8 cellular contexts compared by ENCODE assay signal in genomic region chrX:155086202-155086840, GRCh38. TPM values are rescaled to one million over a fixed set of nuclear protein-coding genes. Genes with fewer than 3 reads are reported as not detected.
DNase-seq lines count a peak whose midpoint lies in the region; ATAC-seq and TF ChIP-seq lines count a peak whose summit lies in the region.

No MANE protein-coding gene starts in this region.

- WGBS in adrenal gland, 4 donors: 73 to 86% (median 82%) methylated on average over 18 to 24 of the region's 24 CpGs
- 80 to 81% methylated on average over 24 of the region's 24 CpGs for WGBS in tibial nerve, 2 donors

- intact Hi-C loops in Panc1 (cut with micrococcal nuclease; ENCODE audit: unreplicated experiment): no loop called here
- intact Hi-C loops in adrenal gland (cut with DNase I): no loop called here

- in situ Hi-C loops in Panc1 (cut with HindIII; ENCODE audit: low pct_unique_long_range_greater_than_20kb, low sequenced_read_pairs): no loop called here
- in situ Hi-C loops in G401 (cut with HindIII; ENCODE audit: low sequenced_read_pairs): no loop called here

- TF ChIP-seq CTCF in Panc1 (IDR thresholded peaks at IDR 0.05) (peak; percentile 85), adrenal gland (IDR thresholded peaks at IDR 0.05) (peak in 5 of 6 experiments; percentile 31 to 50 (median 40)), tibial nerve (IDR thresholded peaks at IDR 0.05) (peak; percentile 23 to 45 (median 31))

- H3K9me3 ChIP-seq in Panc1 (ENCODE audit: control insufficient read depth, insufficient read depth, low read depth, low read length) (no peaks in the 10 kb centered on the region), adrenal gland (replicated peaks in 1 of 3) (no peaks in the 10 kb centered on the region), tibial nerve (no peaks in the 10 kb centered on the region)

- H3K4me1 ChIP-seq in Panc1 (ENCODE audit: control insufficient read depth, insufficient read depth, low read length) (no peaks in the 10 kb centered on the region), adrenal gland (replicated peaks in 1 of 2) (no peaks in the 10 kb centered on the region), tibial nerve (no peaks in the 10 kb centered on the region)

- POLR2A ChIA-PET in Panc1 (lab: Charles Lee): no interaction called here

- TF ChIP-seq EP300 in tibial nerve (IDR thresholded peaks at IDR 0.05): no peak

- no peak overlapping the region for H3K27ac ChIP-seq in Panc1 (ENCODE audit: low read length)
- no peak overlapping the region for H3K27ac ChIP-seq in adrenal gland
- no peak overlapping the region for H3K27ac ChIP-seq in tibial nerve

- CTCF ChIA-PET in Panc1 (lab: Charles Lee): interaction anchor here (0.7 kb wide), 5 partner anchors 11 to 567 kb away, joined by 3 to 4 read pairs (median 3); no protein-coding TSS in a partner anchor

- no TSS peak for BruUV-seq in Panc1 (replicated peaks; lab: Mats Ljungman, UMichigan)

- ATAC-seq in Panc1: peak; percentile 86
- ATAC-seq in left lobe of liver: peak; percentile 75

- TF ChIP-seq POLR2A in adrenal gland (IDR thresholded peaks at IDR 0.05) (no peak), tibial nerve (IDR thresholded peaks at IDR 0.05) (no peak)

- H3K4me3 ChIP-seq in Panc1 (ENCODE audit: low read depth in 2 of 2, low read length in 2 of 2): no peak overlapping the region
- H3K4me3 ChIP-seq in adrenal gland: no peak overlapping the region
- H3K4me3 ChIP-seq in tibial nerve: no peak overlapping the region

- DNase-seq in NCI-H1417 (lab: John Stamatoyannopoulos, UW) (peak; percentile 9 to 47 (median 22)), NCI-H1417 treated with DMSO at 0.1 percent for 48 hours (lab: John Stamatoyannopoulos, UW) (no peak), Panc1 (ENCODE audit: low read depth, low spot score) (no peak), adrenal gland (peak in 3 of 7 donors; percentile 17 to 45 (median 32)), left lobe of liver (ENCODE audit: low spot score) (peak; percentile 47), tibial nerve (ENCODE audit: low spot score in 2 of 2) (peak in 1 of 2 donors; percentile 8), middle frontal gyrus (ENCODE audit: extremely low spot score, low spot score) (no peak), G401 (ENCODE audit: low spot score) (no peak)

- peaks cover 2% of the 10 kb centered on the region; the same call in 1 of the 2 replicates for H3K36me3 ChIP-seq in Panc1 (ENCODE audit: control insufficient read depth, insufficient read depth, low read length)
- H3K36me3 ChIP-seq in adrenal gland (replicated peaks in 1 of 2): no peaks in the 10 kb centered on the region
- H3K36me3 ChIP-seq in tibial nerve: peaks cover 0 to 14% (median 0%) of the 10 kb centered on the region in 3 donors

- H3K27me3 ChIP-seq in Panc1 (ENCODE audit: control insufficient read depth, insufficient read depth, low read length) (no peaks in the 10 kb centered on the region), adrenal gland (no peaks in the 10 kb centered on the region), tibial nerve (no peaks in the 10 kb centered on the region)

RNA-seq across cellular contexts. Expression of gene BRCC3, which starts 15.0 kb away (rescaled TPM):
- total RNA-seq in Panc1 (2021; ENCODE audit: unreplicated experiment) (37.4 TPM), adrenal gland (10 to 100 TPM; 10.6 to 26.7 (median 21.2) TPM), left lobe of liver (9.5 TPM), tibial nerve (10 to 100 TPM in 3 of 4 donors, 1 to 10 TPM in 1; 6.9 to 17.7 (median 11.5) TPM)
- polyA plus RNA-seq in Panc1 (2012; ENCODE audit: insufficient read length): 25.0 TPM
- polyA plus RNA-seq in adrenal gland: 10 to 100 TPM in 1 of 3 donors, 1 to 10 TPM in 2; 7.8 to 43.0 (median 9.7) TPM
- total RNA-seq in G401 (2014; rRNA removed; shearing (Covaris generic)): 6.0 and 8.9 TPM in 2 replicates

RNA-seq across cellular contexts. Expression of gene CMC4, which starts 15.4 kb away (rescaled TPM):
- 13.0 TPM for total RNA-seq in Panc1 (2021; ENCODE audit: unreplicated experiment)
- polyA plus RNA-seq in Panc1 (2012; ENCODE audit: insufficient read length): 9.4 TPM
- 10 to 100 TPM in 4 of 8 donors, 1 to 10 TPM in 4; 5.9 to 32.5 (median 14.3) TPM for total RNA-seq in adrenal gland
- 10 to 100 TPM in 2 of 3 donors, 1 to 10 TPM in 1; 5.0 to 20.3 (median 17.5) TPM for polyA plus RNA-seq in adrenal gland
- 8.3 TPM for total RNA-seq in left lobe of liver
- 10 to 100 TPM; 22.2 to 27.0 (median 23.7) TPM for total RNA-seq in tibial nerve
- 5.0 and 25.7 TPM in 2 replicates for total RNA-seq in G401 (2014; rRNA removed; shearing (Covaris generic))

RNA-seq across cellular contexts. Expression of gene MTCP1, which starts 15.4 kb away (rescaled TPM):
- total RNA-seq in Panc1 (2021; ENCODE audit: unreplicated experiment) (49.5 TPM), adrenal gland (10 to 100 TPM in 4 of 8 donors, 1 to 10 TPM in 3, not detected in 1; 1.2 to 26.2 (median 15.4) TPM), left lobe of liver (15.2 TPM), tibial nerve (1 to 10 TPM; 2.7 to 5.3 (median 2.8) TPM)
- polyA plus RNA-seq in Panc1 (2012; ENCODE audit: insufficient read length): 19.9 TPM
- polyA plus RNA-seq in adrenal gland: 100 to 1,000 TPM in 2 of 3 donors, 10 to 100 TPM in 1; 16.5 to 218 (median 119) TPM
- 6.5 and 29.0 TPM in 2 replicates for total RNA-seq in G401 (2014; rRNA removed; shearing (Covaris generic))

RNA-seq across cellular contexts. Expression of gene FUNDC2, which starts 59.7 kb away (rescaled TPM):
- 68.8 TPM for total RNA-seq in Panc1 (2021; ENCODE audit: unreplicated experiment)
- polyA plus RNA-seq in Panc1 (2012; ENCODE audit: insufficient read length): 42.6 TPM
- total RNA-seq in adrenal gland: 100 to 1,000 TPM in 5 of 8 donors, 10 to 100 TPM in 3; 72.0 to 188 (median 113) TPM
- polyA plus RNA-seq in adrenal gland: 100 to 1,000 TPM in 1 of 3 donors, 10 to 100 TPM in 2; 71.5 to 210 (median 84.0) TPM
- total RNA-seq in left lobe of liver: 26.9 TPM
- 10 to 100 TPM; 40.2 to 83.3 (median 59.8) TPM for total RNA-seq in tibial nerve
- total RNA-seq in G401 (2014; rRNA removed; shearing (Covaris generic)): 44.2 and 69.2 TPM in 2 replicates

Comparison
In these comparisons a context has a peak if more than half of its experiments do, and no peak if none do; other contexts are left out.
1. DNase-seq: peak in NCI-H1417 (3 of 3) and left lobe of liver (single experiment); none in NCI-H1417 treated with DMSO at 0.1 percent for 48 hours (single experiment), Panc1 (single experiment), middle frontal gyrus (single experiment) and G401 (single experiment).
2. CTCF ChIP-seq: peak in every context shown above with its lines; median percentile 85 in Panc1; 40 in adrenal gland; 31 in tibial nerve.